Comparison of ENCODE assay signal across 29 cellular contexts in the genomic region with DNA sequence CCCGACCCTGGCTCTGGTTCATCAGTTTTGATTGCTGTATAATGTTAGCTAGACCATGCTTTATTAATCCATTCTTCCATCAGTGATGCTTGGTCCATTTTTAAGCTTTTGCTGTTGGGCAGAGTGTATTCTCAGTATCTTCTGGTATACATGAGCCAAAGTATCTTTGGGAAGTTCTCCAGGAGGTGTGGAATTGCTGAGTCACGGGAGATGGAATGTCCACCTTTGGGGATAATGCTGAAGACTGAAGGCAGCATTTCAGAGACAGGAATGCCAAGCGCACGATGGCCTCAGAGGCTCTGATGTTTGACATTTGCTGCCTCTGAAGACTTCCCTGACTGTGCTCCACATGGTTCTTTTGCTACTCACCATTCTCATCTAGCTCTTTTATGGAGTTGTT.
A peak's percentile ranks its signal among the peaks of the same experiment; 100 is the strongest.
DNase-seq lines count a peak whose midpoint lies in the region; TF ChIP-seq lines count a peak whose summit lies in the region.
"Had no signal": no experiment of that assay in that cellular context is flagged by ENCODE, and none has a peak within 500 bp of the region (broad histone marks: within the 10 kb centered on the region; RNA-seq: fewer than 3 reads in every experiment).

No MANE protein-coding gene starts in this region.

- CTCF ChIA-PET in activated naive CD4-positive, alpha-beta T cell treated with anti-CD3 and anti-CD28 coated beads for 36 hours (lab: Charles Lee): no interaction called here

- no peak for DNase-seq in activated naive CD4-positive, alpha-beta T cell treated with anti-CD3 and anti-CD28 coated beads for 36 hours
- no peak for DNase-seq in activated naive CD4-positive, alpha-beta T cell (lab: John Stamatoyannopoulos, UW)
- DNase-seq in MG63: peak; percentile 5
- DNase-seq in fibroblast of mammary gland (ENCODE audit: low read depth): peak; percentile 9
- DNase-seq in NCI-H524 (lab: John Stamatoyannopoulos, UW): no peak
- DNase-seq in stimulated activated naive CD4-positive, alpha-beta T cell treated with Interleukin-2 at 50 U/mL for 16 hours (lab: John Stamatoyannopoulos, UW): no peak
- DNase-seq in iPS-NIHi11 (ENCODE audit: low spot score): no peak
- DNase-seq: 8988T; activated CD4-positive, alpha-beta T cell treated with anti-CD3 and anti-CD28 coated beads for 4 hours; activated effector memory CD4-positive, alpha-beta T cell treated with Interleukin-2 at 50 U/mL for 16 hours; AML-193; foreskin melanocyte; GOT3; heart right ventricle; KBM-7; left colon; NCI-H1436; NCI-H345; NCI-H82; nephron progenitor cell; SJCRH30; stimulated activated CD4-positive, alpha-beta T cell treated with anti-CD3 and anti-CD28 coated beads, Interleukin-15, amount 100 ng/mL, for 24 hours; stimulated activated CD4-positive, alpha-beta T cell treated with anti-CD3 and anti-CD28 coated beads, Interleukin-4, amount 100 ng/mL, for 4 hours; T1000; transverse colon had no signal

- intact Hi-C loops in activated naive CD4-positive, alpha-beta T cell treated with anti-CD3 and anti-CD28 coated beads for 36 hours (cut with micrococcal nuclease): no loop called here

- H3K9me3 Mint-ChIP-seq in activated naive CD4-positive, alpha-beta T cell treated with anti-CD3 and anti-CD28 coated beads for 36 hours: peaks cover 13% of the 10 kb centered on the region

- H3K9me3 ChIP-seq in MG63 (peaks cover 5% of the 10 kb centered on the region; the same call in 1 of the 2 replicates), thymus (ENCODE audit: control insufficient read depth) (no peaks in the 10 kb centered on the region)
- H3K9me3 ChIP-seq: SJCRH30, transverse colon had no signal

- peaks cover 7% of the 10 kb centered on the region for H3K4me1 ChIP-seq in thymus (ENCODE audit: control insufficient read depth, insufficient read depth, low read length)
- H3K4me1 ChIP-seq: heart right ventricle, SJCRH30 had no signal

- H3K36me3 ChIP-seq in MG63 (no peaks in the 10 kb centered on the region), thymus (ENCODE audit: control insufficient read depth, insufficient read depth) (no peaks in the 10 kb centered on the region)
- H3K36me3 ChIP-seq: heart right ventricle, SJCRH30, transverse colon had no signal

- peak overlapping the region; percentile 67 for H3K27ac Mint-ChIP-seq in activated naive CD4-positive, alpha-beta T cell treated with anti-CD3 and anti-CD28 coated beads for 36 hours
- H3K27ac Mint-ChIP-seq: brain, nephron progenitor cell had no signal

- peak overlapping the region; percentile 46 for H3K27ac ChIP-seq in thymus (ENCODE audit: low read depth)
- H3K27ac ChIP-seq: heart right ventricle, SJCRH30, transverse colon, VCaP had no signal

- no peaks in the 10 kb centered on the region for H3K27me3 ChIP-seq in MG63
- no peaks in the 10 kb centered on the region for H3K27me3 ChIP-seq in thymus (ENCODE audit: control insufficient read depth, insufficient read depth)
- H3K27me3 ChIP-seq: SJCRH30, transverse colon had no signal

- H3K36me3 Mint-ChIP-seq in activated naive CD4-positive, alpha-beta T cell treated with anti-CD3 and anti-CD28 coated beads for 36 hours (ENCODE audit: low read depth): no peaks in the 10 kb centered on the region
- H3K36me3 Mint-ChIP-seq: brain; CD4-positive, CD25-positive, alpha-beta regulatory T cell had no signal

- TF ChIP-seq CTCF in fibroblast of mammary gland (conservative IDR thresholded peaks at IDR 0.05; ENCODE audit: control insufficient read depth, insufficient read depth, low read depth, low read length): no peak

- H3K4me3 ChIP-seq in MG63: no peak overlapping the region
- H3K4me3 ChIP-seq in fibroblast of mammary gland (ENCODE audit: control insufficient read depth, low read depth, low read length): no peak overlapping the region
- H3K4me3 ChIP-seq in thymus (ENCODE audit: low read length): no peak overlapping the region
- H3K4me3 ChIP-seq: heart right ventricle, SJCRH30, transverse colon had no signal

- peaks cover 32% of the 10 kb centered on the region for H3K4me1 Mint-ChIP-seq in activated naive CD4-positive, alpha-beta T cell treated with anti-CD3 and anti-CD28 coated beads for 36 hours (ENCODE audit: low read depth)
- H3K4me1 Mint-ChIP-seq: brain had no signal

- WGBS in thymus: 91% methylated on average over 4 of the region's 4 CpGs

- H3K4me3 Mint-ChIP-seq in activated naive CD4-positive, alpha-beta T cell treated with anti-CD3 and anti-CD28 coated beads for 36 hours: no peak overlapping the region
- H3K4me3 Mint-ChIP-seq: brain; CD4-positive, CD25-positive, alpha-beta regulatory T cell; nephron progenitor cell had no signal

- H3K27me3 Mint-ChIP-seq in activated naive CD4-positive, alpha-beta T cell treated with anti-CD3 and anti-CD28 coated beads for 36 hours (ENCODE audit: low read depth): no peaks in the 10 kb centered on the region
- H3K27me3 Mint-ChIP-seq: CD4-positive, CD25-positive, alpha-beta regulatory T cell had no signal

Comparison
In these comparisons a context has a peak if more than half of its experiments do, and no peak if none do; other contexts are left out.
1. DNase-seq: peak in MG63 (single experiment) and fibroblast of mammary gland (single experiment); none in activated naive CD4-positive, alpha-beta T cell treated with anti-CD3 and anti-CD28 coated beads for 36 hours (single experiment), activated naive CD4-positive, alpha-beta T cell (0 of 4), NCI-H524 (0 of 2), stimulated activated naive CD4-positive, alpha-beta T cell treated with Interleukin-2 at 50 U/mL for 16 hours (single experiment) and iPS-NIHi11 (single experiment).